In the genomic region with DNA sequence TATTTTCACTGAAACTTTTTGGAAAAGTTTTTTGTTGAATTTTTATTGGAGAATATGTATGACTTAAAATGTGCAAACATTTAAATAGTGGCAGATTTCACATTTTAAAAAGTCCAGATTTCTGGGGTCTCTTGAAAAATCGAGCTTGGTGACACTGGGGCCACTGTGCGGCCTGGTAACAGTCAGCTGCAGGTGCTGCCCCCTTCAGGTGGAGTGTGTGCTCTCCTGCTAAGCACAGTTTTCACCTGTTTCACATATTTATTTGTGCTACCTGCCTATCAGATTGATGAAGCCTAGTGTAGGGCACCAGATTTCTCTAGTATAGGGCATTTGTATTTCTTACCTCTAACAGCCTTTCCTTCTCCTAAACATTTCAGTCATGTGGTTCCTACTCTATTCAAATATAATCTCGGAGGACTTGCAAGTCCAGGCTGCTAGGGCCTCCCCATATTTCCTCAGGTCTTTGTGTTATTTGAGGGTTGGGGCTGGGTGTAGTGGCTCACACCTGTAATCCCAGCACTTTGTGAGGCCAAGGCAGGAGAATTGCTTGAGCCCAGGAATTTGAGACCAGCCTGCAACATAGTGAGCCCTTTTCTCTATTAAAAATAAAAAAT, we compare ENCODE assay signal across 8 cellular contexts.
DNase-seq lines count a peak whose midpoint lies in the region; ATAC-seq and TF ChIP-seq lines count a peak whose summit lies in the region.

No MANE protein-coding gene starts in this region.

- H3K79me2 ChIP-seq in Karpas-422 (ENCODE audit: low read length), result no peaks in the 10 kb centered on the region

- H3K4me3 Mint-ChIP-seq in osteocyte (ENCODE audit: unreplicated experiment), result no peak overlapping the region

- no peaks in the 10 kb centered on the region for H3K9me3 Mint-ChIP-seq in osteocyte (ENCODE audit: unreplicated experiment)

- no peak overlapping the region for H3K9ac ChIP-seq in Karpas-422 (ENCODE audit: low read length)
- no peak overlapping the region for H3K9ac ChIP-seq in colonic mucosa (ENCODE audit: low read depth in 2 of 2, low read length in 2 of 2)

- H3K4me2 ChIP-seq in Karpas-422 (ENCODE audit: low read depth, low read length, poor library complexity, severe bottlenecking), result no peak overlapping the region

- DNase-seq in GDM1 (lab: John Stamatoyannopoulos, UW) (peak; percentile 13), Karpas-422 (peak; percentile 81), colonic mucosa (peak; percentile 59), osteocyte (ENCODE audit: extremely low spot score, unreplicated experiment) (no peak), NCI-H2107 treated with DMSO at 0.1 percent for 48 hours (lab: John Stamatoyannopoulos, UW; ENCODE audit: unreplicated experiment) (no peak)

- H3K9me3 ChIP-seq in Karpas-422 (ENCODE audit: low read length) (no peaks in the 10 kb centered on the region), colonic mucosa (no peaks in the 10 kb centered on the region)

- ATAC-seq in HG03469 (IDR thresholded peaks at IDR 0.05; ENCODE audit: unreplicated experiment), result no peak
- ATAC-seq in GM21723 (IDR thresholded peaks at IDR 0.05; ENCODE audit: unreplicated experiment), result no peak
- no peak for ATAC-seq in GM21786 (IDR thresholded peaks at IDR 0.05; ENCODE audit: unreplicated experiment)

- no peaks in the 10 kb centered on the region for H3K4me1 ChIP-seq in Karpas-422 (ENCODE audit: low read length)
- no peaks in the 10 kb centered on the region for H3K4me1 ChIP-seq in colonic mucosa

- no peak overlapping the region for H3K27ac ChIP-seq in Karpas-422 (ENCODE audit: low read length)
- H3K27ac ChIP-seq in colonic mucosa, result no peak overlapping the region

- H3K27ac Mint-ChIP-seq in osteocyte (ENCODE audit: unreplicated experiment), result no peak overlapping the region

- H3K36me3 Mint-ChIP-seq in osteocyte (ENCODE audit: unreplicated experiment), result no peaks in the 10 kb centered on the region

- H3K4me3 ChIP-seq in Karpas-422 (ENCODE audit: low read length), result no peak overlapping the region
- no peak overlapping the region for H3K4me3 ChIP-seq in colonic mucosa

- no peaks in the 10 kb centered on the region for H3K27me3 ChIP-seq in Karpas-422 (ENCODE audit: low read length)
- no peaks in the 10 kb centered on the region for H3K27me3 ChIP-seq in colonic mucosa

- no peaks in the 10 kb centered on the region for H4K20me1 ChIP-seq in Karpas-422 (ENCODE audit: insufficient read depth, low read depth, low read length)

- TF ChIP-seq CTCF in colonic mucosa (IDR thresholded peaks at IDR 0.05), result peak; percentile 59
- TF ChIP-seq CTCF in osteocyte (IDR thresholded peaks at IDR 0.05), result peak; percentile 52

- H3K9me2 ChIP-seq in Karpas-422 (replicated peaks; ENCODE audit: insufficient read depth, low read length), result no peaks in the 10 kb centered on the region

- H3K4me1 Mint-ChIP-seq in osteocyte (ENCODE audit: unreplicated experiment), result peaks cover 5% of the 10 kb centered on the region

- no peak overlapping the region for H2AFZ ChIP-seq in Karpas-422 (ENCODE audit: low read length)

- H3K36me3 ChIP-seq in Karpas-422 (ENCODE audit: insufficient read depth, low read length) (no peaks in the 10 kb centered on the region), colonic mucosa (no peaks in the 10 kb centered on the region)

- intact Hi-C loops in colonic mucosa (cut with DNase I), result no loop called here

- no peaks in the 10 kb centered on the region for H3K27me3 Mint-ChIP-seq in osteocyte (ENCODE audit: unreplicated experiment)

Comparison
In these comparisons a context has a peak if more than half of its experiments do, and no peak if none do; other contexts are left out.
1. DNase-seq: peak in GDM1 (single experiment), Karpas-422 (single experiment) and colonic mucosa (single experiment); none in osteocyte (single experiment) and NCI-H2107 treated with DMSO at 0.1 percent for 48 hours (single experiment).